ENCODE assay signal across 12 cellular contexts in the genomic region with DNA sequence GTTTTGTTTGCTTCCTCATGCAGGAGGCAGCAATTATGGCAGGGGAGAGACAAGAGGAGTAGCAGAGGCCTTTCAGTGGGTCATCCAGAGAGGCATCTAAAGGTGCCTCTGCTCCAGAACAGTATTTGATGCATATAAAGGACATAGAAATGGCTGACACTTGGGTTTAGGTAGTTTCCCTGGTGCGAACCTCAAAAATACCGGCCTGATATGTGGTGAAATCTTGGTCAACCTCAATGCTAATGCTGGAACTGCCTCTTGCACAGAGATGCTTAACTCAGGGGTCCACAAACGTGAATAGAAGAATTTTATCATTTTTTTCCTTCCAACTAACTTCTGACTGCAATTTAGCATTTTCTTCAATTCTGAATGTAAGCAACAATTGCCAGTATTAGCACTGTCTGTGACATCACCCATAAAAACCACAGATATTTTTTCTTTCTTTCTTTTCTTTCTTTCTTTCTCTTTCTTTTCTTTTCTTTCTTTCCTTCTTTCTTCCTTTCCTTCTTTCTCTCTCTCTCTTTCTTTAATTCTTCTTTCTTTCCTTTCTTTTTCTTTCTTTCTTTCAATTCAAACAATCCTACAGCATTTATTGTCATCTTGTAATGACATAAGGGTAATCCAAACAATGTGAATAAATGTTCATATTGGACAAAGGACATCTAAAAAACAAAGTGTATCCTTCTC.
DNase-seq lines count a peak whose midpoint lies in the region; ATAC-seq, FAIRE-seq and TF ChIP-seq lines count a peak whose summit lies in the region.
"Had no signal": no experiment of that assay in that cellular context is flagged by ENCODE, and none has a peak within 500 bp of the region (broad histone marks: within the 10 kb centered on the region; RNA-seq: fewer than 3 reads in every experiment).

No MANE protein-coding gene starts in this region.

- peak overlapping the region; percentile 24; the same call in 1 of the 2 replicates for H3K14ac ChIP-seq in IMR-90 (replicated peaks; ENCODE audit: low read depth, low read length)

- H4K20me1 ChIP-seq in IMR-90 (ENCODE audit: insufficient read depth, low read length) = no peaks in the 10 kb centered on the region; the same call in 1 of the 2 replicates

- peak overlapping the region; percentile 6; the same call in 1 of the 2 replicates for H3K56ac ChIP-seq in IMR-90 (ENCODE audit: extremely low read depth, insufficient read depth, low read length)

- CTCF ChIA-PET in IMR-90 (lab: Yijun Ruan, JAX) = interaction anchor here (0.7 kb wide), 1 partner anchor 11 kb away, joined by 3 read pairs; no protein-coding TSS in a partner anchor
- CTCF ChIA-PET in naive thymus-derived CD4-positive, alpha-beta T cell (lab: Charles Lee) = interaction anchor here (1.3 kb wide), 1 partner anchor 10 kb away, joined by 3 read pairs; no protein-coding TSS in a partner anchor
- CTCF ChIA-PET in activated CD4-positive, alpha-beta memory T cell treated with anti-CD3 and anti-CD28 coated beads, Interleukin-2, amount 10 ng/mL, durations not matched to agents 7 days and 5 days (lab: Charles Lee) = no interaction called here

- WGBS in IMR-90 (ENCODE audit: extremely low coverage in 2 of 2, insufficient read length in 1 of 2), 2 experiments = no CpG with 5 or more reads among the region's 3 CpGs

- peak; percentile 71 for FAIRE-seq in GM18507 (lab: Jason Lieb, UNC)

- H3K9ac ChIP-seq in IMR-90 (ENCODE audit: low read depth, low read length) = no peak overlapping the region

- no peak overlapping the region for H2BK15ac ChIP-seq in IMR-90 (ENCODE audit: low read depth, low read length)

- H3K36me3 ChIP-seq in IMR-90 (ENCODE audit: control insufficient read depth, insufficient read depth, low read length) = no peaks in the 10 kb centered on the region
- H3K36me3 ChIP-seq in naive thymus-derived CD4-positive, alpha-beta T cell (ENCODE audit: control insufficient read depth in 2 of 3, insufficient read depth in 3 of 3, low read length in 3 of 3) = no peaks in the 10 kb centered on the region
- H3K36me3 ChIP-seq: SJCRH30 had no signal

- H3K4ac ChIP-seq in IMR-90 (ENCODE audit: low read depth, low read length) = peak overlapping the region; percentile 33

- peaks cover 11 to 51% (median 38%) of the 10 kb centered on the region in 5 donors for H3K27me3 Mint-ChIP-seq in naive thymus-derived CD4-positive, alpha-beta T cell
- peaks cover 30% of the 10 kb centered on the region for H3K27me3 Mint-ChIP-seq in activated CD4-positive, alpha-beta memory T cell treated with anti-CD3 and anti-CD28 coated beads, Interleukin-2, amount 10 ng/mL, durations not matched to agents 7 days and 5 days

- H3K9me3 Mint-ChIP-seq in naive thymus-derived CD4-positive, alpha-beta T cell = no peaks in the 10 kb centered on the region
- H3K9me3 Mint-ChIP-seq in activated CD4-positive, alpha-beta memory T cell treated with anti-CD3 and anti-CD28 coated beads, Interleukin-2, amount 10 ng/mL, durations not matched to agents 7 days and 5 days = no peaks in the 10 kb centered on the region
- H3K9me3 Mint-ChIP-seq: activated CD4-positive, alpha-beta T cell treated with anti-CD3 and anti-CD28 coated beads, Interleukin-2, amount 10 ng/mL, durations not matched to agents 24 days and 14 days; naive thymus-derived CD8-positive, alpha-beta T cell had no signal

- no peaks in the 10 kb centered on the region for H3K36me3 Mint-ChIP-seq in naive thymus-derived CD4-positive, alpha-beta T cell
- no peaks in the 10 kb centered on the region for H3K36me3 Mint-ChIP-seq in activated CD4-positive, alpha-beta memory T cell treated with anti-CD3 and anti-CD28 coated beads, Interleukin-2, amount 10 ng/mL, durations not matched to agents 7 days and 5 days (ENCODE audit: low read depth)
- H3K36me3 Mint-ChIP-seq: naive thymus-derived CD8-positive, alpha-beta T cell had no signal

- peak overlapping the region; percentile 73 for H2AK9ac ChIP-seq in IMR-90 (replicated peaks; ENCODE audit: low read depth, low read length, poor library complexity)

- dilution Hi-C loops in IMR-90 (cut with HindIII; ENCODE audit: low sequenced_read_pairs, unreplicated experiment) = no loop called here

- peak overlapping the region in 1 of 2 experiments; percentile 66; a peak in 2 of 4 replicates for H4K8ac ChIP-seq in IMR-90 (ENCODE audit: low read depth in 2 of 2, low read length in 2 of 2)

- peak overlapping the region; percentile 78 for H2BK20ac ChIP-seq in IMR-90 (ENCODE audit: low read depth, low read length)

- intact Hi-C loops in IMR-90 (cut with micrococcal nuclease) = no loop called here
- intact Hi-C loops in naive thymus-derived CD4-positive, alpha-beta T cell (cut with micrococcal nuclease) = no loop called here
- intact Hi-C loops in left ventricle myocardium superior (cut with micrococcal nuclease) = no loop called here

- 0 out of 2 replicates have a peak, but pooled peaks cover 16% of the 10 kb centered on the region for H3K9me1 ChIP-seq in IMR-90 (ENCODE audit: insufficient read depth, low read length)

- H3K4me3 Mint-ChIP-seq in naive thymus-derived CD4-positive, alpha-beta T cell = no peak overlapping the region
- no peak overlapping the region for H3K4me3 Mint-ChIP-seq in activated CD4-positive, alpha-beta memory T cell treated with anti-CD3 and anti-CD28 coated beads, Interleukin-2, amount 10 ng/mL, durations not matched to agents 7 days and 5 days
- H3K4me3 Mint-ChIP-seq: activated CD4-positive, alpha-beta T cell treated with anti-CD3 and anti-CD28 coated beads, Interleukin-2, amount 10 ng/mL, durations not matched to agents 24 days and 14 days had no signal

- peak overlapping the region; percentile 44; the same call in 1 of the 2 replicates for H3K27ac ChIP-seq in IMR-90 (ENCODE audit: insufficient read depth, low read length)
- no peak overlapping the region for H3K27ac ChIP-seq in naive thymus-derived CD4-positive, alpha-beta T cell (ENCODE audit: low read depth, low read length)
- H3K27ac ChIP-seq: SJCRH30 had no signal

- H3K4me1 ChIP-seq in IMR-90 (ENCODE audit: control insufficient read depth, insufficient read depth, low read length) = peaks cover 8% of the 10 kb centered on the region
- no peaks in the 10 kb centered on the region for H3K4me1 ChIP-seq in naive thymus-derived CD4-positive, alpha-beta T cell (ENCODE audit: control insufficient read depth in 2 of 2, insufficient read depth in 2 of 2, low read length in 2 of 2)
- H3K4me1 ChIP-seq: SJCRH30 had no signal

- peak overlapping the region in 1 of 9 donors; percentile 46 for H3K27ac Mint-ChIP-seq in naive thymus-derived CD4-positive, alpha-beta T cell
- no peak overlapping the region for H3K27ac Mint-ChIP-seq in activated CD4-positive, alpha-beta memory T cell treated with anti-CD3 and anti-CD28 coated beads, Interleukin-2, amount 10 ng/mL, durations not matched to agents 7 days and 5 days
- H3K27ac Mint-ChIP-seq: activated CD4-positive, alpha-beta T cell treated with anti-CD3 and anti-CD28 coated beads, Interleukin-2, amount 10 ng/mL, durations not matched to agents 24 days and 14 days; naive thymus-derived CD8-positive, alpha-beta T cell had no signal

- H4K5ac ChIP-seq in IMR-90 (ENCODE audit: low read depth, low read length) = no peak overlapping the region

- H2AK5ac ChIP-seq in IMR-90 (ENCODE audit: low read depth, low read length) = peak overlapping the region; percentile 9; the same call in 1 of the 2 replicates

- H3K9me3 ChIP-seq in IMR-90 (ENCODE audit: control insufficient read depth, insufficient read depth, low read length) = no peaks in the 10 kb centered on the region
- H3K9me3 ChIP-seq in naive thymus-derived CD4-positive, alpha-beta T cell (ENCODE audit: control insufficient read depth in 2 of 3, low read length in 3 of 3) = no peaks in the 10 kb centered on the region
- H3K9me3 ChIP-seq: SJCRH30 had no signal

- peak; percentile 4; the same call in 1 of the 2 replicates for ATAC-seq in IMR-90 (ENCODE audit: low read depth)
- peak; percentile 60 for ATAC-seq in naive thymus-derived CD4-positive, alpha-beta T cell
- no peak for ATAC-seq in left ventricle myocardium superior
- no peak for ATAC-seq in GM21737 (IDR thresholded peaks at IDR 0.05; ENCODE audit: unreplicated experiment)
- ATAC-seq: naive thymus-derived CD8-positive, alpha-beta T cell had no signal

- H4K91ac ChIP-seq in IMR-90 (ENCODE audit: insufficient read depth, low read depth, low read length) = peak overlapping the region; percentile 50; the same call in 1 of the 2 replicates

- POLR2A ChIA-PET in IMR-90 (lab: Charles Lee; ENCODE audit: unreplicated experiment) = no interaction called here
- POLR2A ChIA-PET in naive thymus-derived CD4-positive, alpha-beta T cell (lab: Charles Lee) = no interaction called here
- POLR2A ChIA-PET in activated CD4-positive, alpha-beta memory T cell treated with anti-CD3 and anti-CD28 coated beads, Interleukin-2, amount 10 ng/mL, durations not matched to agents 7 days and 5 days (lab: Charles Lee) = no interaction called here

- H3K79me1 ChIP-seq in IMR-90 (ENCODE audit: low read depth in 1 of 2, low read length in 2 of 2) = no peaks in the 10 kb centered on the region

- peak overlapping the region; percentile 2 for H3K18ac ChIP-seq in IMR-90 (ENCODE audit: low read depth, low read length)

- H3K4me3 ChIP-seq in IMR-90 (ENCODE audit: insufficient read depth, low read depth, low read length) = no peak overlapping the region
- no peak overlapping the region for H3K4me3 ChIP-seq in naive thymus-derived CD4-positive, alpha-beta T cell (ENCODE audit: low read length)
- H3K4me3 ChIP-seq: SJCRH30 had no signal

- no peak for DNase-seq in GM18507 (ENCODE audit: extremely low spot score, insufficient read length, low read depth)
- DNase-seq in GM20000 (ENCODE audit: low spot score) = peak; percentile 55
- no peak for DNase-seq in IMR-90
- DNase-seq in naive thymus-derived CD4-positive, alpha-beta T cell = no peak
- no peak for DNase-seq in activated CD4-positive, alpha-beta memory T cell treated with anti-CD3 and anti-CD28 coated beads, Interleukin-2, amount 10 ng/mL, durations not matched to agents 7 days and 5 days
- no peak for DNase-seq in left ventricle myocardium superior
- DNase-seq: effector CD8-positive, alpha-beta T cell; naive thymus-derived CD8-positive, alpha-beta T cell; NCI-H510A treated with DMSO at 0.1 percent for 48 hours; SJCRH30 had no signal

- peak overlapping the region; percentile 77 for H2BK5ac ChIP-seq in IMR-90 (ENCODE audit: low read depth, low read length, poor library complexity, severe bottlenecking)

- peak overlapping the region; percentile 65 for H2BK120ac ChIP-seq in IMR-90 (ENCODE audit: low read depth, low read length)

- no peak for TF ChIP-seq POLR2A in IMR-90 (IDR thresholded peaks at IDR 0.05; ENCODE audit: low read depth, low read length)

- H3K4me2 ChIP-seq in IMR-90 (ENCODE audit: low read depth, low read length) = peak overlapping the region; percentile 22; the same call in 1 of the 2 replicates

- H3K23ac ChIP-seq in IMR-90 (ENCODE audit: low read depth, low read length) = no peak overlapping the region

- peak overlapping the region; percentile 73 for H2AFZ ChIP-seq in IMR-90 (replicated peaks; ENCODE audit: low read length, poor library complexity)

- in situ Hi-C loops in IMR-90 (cut with MboI; ENCODE audit: low sequenced_read_pairs) = no loop called here

- no peaks in the 10 kb centered on the region for H3K27me3 ChIP-seq in IMR-90 (ENCODE audit: control insufficient read depth, insufficient read depth, low read length)
- H3K27me3 ChIP-seq in naive thymus-derived CD4-positive, alpha-beta T cell (ENCODE audit: control insufficient read depth in 2 of 2, insufficient read depth in 2 of 2, low read length in 2 of 2) = no peaks in the 10 kb centered on the region
- H3K27me3 ChIP-seq: SJCRH30 had no signal

- peaks cover 0 to 17% (median 0%) of the 10 kb centered on the region in 7 donors for H3K4me1 Mint-ChIP-seq in naive thymus-derived CD4-positive, alpha-beta T cell
- H3K4me1 Mint-ChIP-seq in activated CD4-positive, alpha-beta memory T cell treated with anti-CD3 and anti-CD28 coated beads, Interleukin-2, amount 10 ng/mL, durations not matched to agents 7 days and 5 days = peaks cover 18% of the 10 kb centered on the region

- TF ChIP-seq CTCF in GM20000 (IDR thresholded peaks at IDR 0.05; ENCODE audit: extremely low read depth, missing control alignments) = no peak
- no peak for TF ChIP-seq CTCF in IMR-90 (conservative IDR thresholded peaks at IDR 0.05; ENCODE audit: low read depth, low read length)

- BruUV-seq in IMR-90 (replicated peaks; lab: Mats Ljungman, UMichigan) = no TSS peak

- no peak for TF ChIP-seq RAD21 in IMR-90 (IDR thresholded peaks at IDR 0.05; ENCODE audit: low read length)

Comparison
In these comparisons a context has a peak if more than half of its experiments do, and no peak if none do; other contexts are left out.
1. ATAC-seq: peak in IMR-90 (single experiment) and naive thymus-derived CD4-positive, alpha-beta T cell (single experiment); none in left ventricle myocardium superior (single experiment) and GM21737 (single experiment).